8 cellular contexts compared by ENCODE assay signal in genomic region chr2:218322756-218323525, GRCh38. TPM values are rescaled to one million over a fixed set of nuclear protein-coding genes. Genes with fewer than 3 reads are reported as not detected.
DNase-seq lines count a peak whose midpoint lies in the region; ATAC-seq, FAIRE-seq and TF ChIP-seq lines count a peak whose summit lies in the region.

No MANE protein-coding gene starts in this region.

- peak overlapping the region; percentile 89 for H3K4me2 ChIP-seq in HepG2 (ENCODE audit: low read depth, low read length)

- peak overlapping the region; percentile 84 for H3K9ac ChIP-seq in HepG2 (ENCODE audit: insufficient read depth, low read depth, low read length)

- POLR2A ChIA-PET in HepG2 (lab: Yijun Ruan, JAX): interaction anchor here (0.6 to 3.7 kb wide), 30 partner anchors 9 to 1065 kb away, joined by 3 to 66 read pairs (median 7); partner anchors contain the start of genes AAMP, CATIP, CTDSP1 and DNPEP

- H3K4me1 Mint-ChIP-seq in dendritic cell treated with granulocyte-macrophage colony-stimulating factor and Interleukin-4, amounts not matched to agents 40 ng/mL and 50 ng/mL, for 4 days (ENCODE audit: low read depth): peaks cover 73% of the 10 kb centered on the region

- in situ Hi-C loops in ACHN (cut with HindIII; ENCODE audit: low pct_ligation_motif_present, low pct_unique_long_range_greater_than_20kb, low sequenced_read_pairs) (no loop called here), HepG2 (cut with HindIII; ENCODE audit: extremely low pct_ligation_motif_present, low pct_unique_long_range_greater_than_20kb) (no loop called here)

- peak; percentile 78 for FAIRE-seq in HepG2 (lab: Jason Lieb, UNC)

- no peak for TF ChIP-seq RAD21 in HepG2 (CRISPR knock-in tag; IDR thresholded peaks at IDR 0.05)

- H3K9me3 Mint-ChIP-seq in dendritic cell treated with granulocyte-macrophage colony-stimulating factor and Interleukin-4, amounts not matched to agents 40 ng/mL and 50 ng/mL, for 4 days: no peaks in the 10 kb centered on the region

- intact Hi-C loops in dendritic cell treated with granulocyte-macrophage colony-stimulating factor and Interleukin-4, amounts not matched to agents 40 ng/mL and 50 ng/mL, for 4 days (cut with micrococcal nuclease): loop anchor here (5.0 kb wide), 1 partner anchor 34 kb away; the partner anchor contains the start of gene CATIP
- intact Hi-C loops in HepG2 (cut with micrococcal nuclease; ENCODE audit: unreplicated experiment): loop anchor here (1.0 to 2.0 kb wide), 3 partner anchors 11 to 74 kb away; partner anchors contain the start of gene TMBIM1

- H3K36me3 Mint-ChIP-seq in dendritic cell treated with granulocyte-macrophage colony-stimulating factor and Interleukin-4, amounts not matched to agents 40 ng/mL and 50 ng/mL, for 4 days (ENCODE audit: low read depth): peaks cover 10% of the 10 kb centered on the region

- H3K27ac Mint-ChIP-seq in dendritic cell treated with granulocyte-macrophage colony-stimulating factor and Interleukin-4, amounts not matched to agents 40 ng/mL and 50 ng/mL, for 4 days: peak overlapping the region; percentile 93

- no TSS peak for BruUV-seq in HepG2 (replicated peaks; lab: Mats Ljungman, UMichigan)

- no peak overlapping the region for H2AFZ ChIP-seq in HepG2 (ENCODE audit: low read length)

- H3K36me3 ChIP-seq in HepG2 (replicated peaks in 1 of 2; ENCODE audit: control insufficient read depth in 1 of 2, insufficient read depth in 2 of 2, low read length in 2 of 2): no peaks in the 10 kb centered on the region

- TF ChIP-seq EP300 in HepG2 (IDR thresholded peaks at IDR 0.05; ENCODE audit: low read depth in 2 of 2, low read length in 2 of 2): peak in 1 of 2 experiments; percentile 17; a peak in 1 of 4 replicates
- no peak; the same call in 1 of the 2 replicates for TF ChIP-seq EP300 in HepG2 (CRISPR knock-in tag; IDR thresholded peaks at IDR 0.05; ENCODE audit: borderline replicate concordance)

- peak; percentile 87 for DNase-seq in ACHN
- peak; percentile 96 for DNase-seq in NCI-H2227 (lab: John Stamatoyannopoulos, UW; ENCODE audit: unreplicated experiment)
- DNase-seq in activated CD4-positive, alpha-beta T cell treated with anti-CD3 and anti-CD28 coated beads for 1 hour: peak; percentile 25
- DNase-seq in HepG2 (ENCODE audit: low spot score): peak; percentile 97
- peak; percentile 29 for DNase-seq in stimulated activated CD4-positive, alpha-beta T cell treated with anti-CD3 and anti-CD28 coated beads, Interleukin-2, amount 100 ng/mL, for 4 hours (ENCODE audit: low read depth)

- whole genome bisulfite sequencing in HepG2 (ENCODE audit: low lambda C conversion rate): under 1% methylated on average over 32 of the region's 69 CpGs

- no peaks in the 10 kb centered on the region; a peak in 1 of 5 replicates for H3K27me3 ChIP-seq in HepG2 (ENCODE audit: control insufficient read depth in 1 of 2, insufficient read depth in 2 of 2, low read length in 2 of 2)

- peak overlapping the region; percentile 64 to 99 (median 78) for H3K4me3 ChIP-seq in HepG2 (replicated peaks in 1 of 3; ENCODE audit: insufficient read depth in 1 of 3, low read depth in 2 of 3, low read length in 3 of 3)

- TF ChIP-seq POLR2A in HepG2 (IDR thresholded peaks at IDR 0.05; ENCODE audit: insufficient read depth in 1 of 2, low read depth in 2 of 2, low read length in 2 of 2): peak; percentile 78 to 93

- H3K4me3 Mint-ChIP-seq in dendritic cell treated with granulocyte-macrophage colony-stimulating factor and Interleukin-4, amounts not matched to agents 40 ng/mL and 50 ng/mL, for 4 days: peak overlapping the region; percentile 97

- H3K27me3 Mint-ChIP-seq in dendritic cell treated with granulocyte-macrophage colony-stimulating factor and Interleukin-4, amounts not matched to agents 40 ng/mL and 50 ng/mL, for 4 days: no peaks in the 10 kb centered on the region

- H3K4me1 ChIP-seq in HepG2 (ENCODE audit: insufficient read depth, low read length): peaks cover 35% of the 10 kb centered on the region

- peak; percentile 80 for ATAC-seq in GM18867 (IDR thresholded peaks at IDR 0.05; ENCODE audit: unreplicated experiment)
- ATAC-seq in HG03103 (IDR thresholded peaks at IDR 0.05; ENCODE audit: low read depth, unreplicated experiment): peak; percentile 66
- ATAC-seq in HepG2: peak; percentile 83

- no peaks in the 10 kb centered on the region for H3K79me2 ChIP-seq in HepG2 (ENCODE audit: insufficient read depth, low read length)

- no peaks in the 10 kb centered on the region for H4K20me1 ChIP-seq in HepG2 (ENCODE audit: insufficient read depth, low read length)

- peak overlapping the region; percentile 87 for H3K27ac ChIP-seq in HepG2 (ENCODE audit: extremely low read length, insufficient read depth, low read length)

- no peaks in the 10 kb centered on the region for H3K9me3 ChIP-seq in HepG2 (ENCODE audit: low read length)

- peak; percentile 32 for TF ChIP-seq CTCF in HepG2 (CRISPR knock-in tag; IDR thresholded peaks at IDR 0.05)

- CTCF ChIA-PET in HepG2 (lab: Yijun Ruan, JAX; ENCODE audit: low intra/inter-chr PET ratio, low total read pairs): no interaction called here

RNA-seq across cellular contexts. Expression of gene TMBIM1, which starts 30.6 kb away (rescaled TPM):
- 69.7 and 139 TPM in 2 replicates for total RNA-seq in HepG2 (2016; rRNA removed; fragmentation: Illumina TruSeq; extraction: Trizol)
- 37.2 and 38.6 TPM in 2 replicates for total RNA-seq in HepG2 (2016; cell fraction: cytosol; rRNA removed; fragmentation: Illumina TruSeq; extraction: Trizol; ENCODE audit: low read depth)
- 57.8 and 142 TPM in 2 replicates for total RNA-seq in HepG2 (2016; cell fraction: insoluble cytoplasmic fraction; rRNA removed; fragmentation: Illumina TruSeq; extraction: Trizol)
- total RNA-seq in HepG2 (2016; cell fraction: membrane; rRNA removed; fragmentation: Illumina TruSeq; extraction: Trizol): 88.3 and 90.4 TPM in 2 replicates
- total RNA-seq in HepG2 (2016; cell fraction: nucleus; rRNA removed; fragmentation: Illumina TruSeq; extraction: Trizol): 108 and 128 TPM in 2 replicates
- polyA plus RNA-seq in HepG2 (2011; rRNA removed): 127 and 181 TPM in 2 replicates
- polyA plus RNA-seq in HepG2 (2011; cell fraction: cytosol; rRNA removed): 146 and 187 TPM in 2 replicates
- polyA plus RNA-seq in HepG2 (2011; cell fraction: nucleus; rRNA removed): 207 and 243 TPM in 2 replicates
- polyA plus RNA-seq in HepG2 (2012): 254 and 390 TPM in 2 replicates
- polyA plus RNA-seq in HepG2 (2016; cell fraction: cytosol; fragmentation: Illumina TruSeq; extraction: Trizol; ENCODE audit: low read depth): 33.9 and 35.7 TPM in 2 replicates
- polyA plus RNA-seq in HepG2 (2016; cell fraction: insoluble cytoplasmic fraction; fragmentation: Illumina TruSeq; extraction: Trizol; ENCODE audit: low read depth): 56.2 and 61.3 TPM in 2 replicates
- polyA plus RNA-seq in HepG2 (2016; cell fraction: membrane; fragmentation: Illumina TruSeq; extraction: Trizol; ENCODE audit: low read depth): 62.1 and 66.4 TPM in 2 replicates
- 152 and 156 TPM in 2 replicates for polyA plus RNA-seq in HepG2 (2016; cell fraction: nucleus; fragmentation: Illumina TruSeq; extraction: Trizol; ENCODE audit: insufficient read depth, low read depth)
- polyA minus RNA-seq in HepG2 (2011; rRNA and poly(A)+ RNA removed; ENCODE audit: low replicate concordance): 19.4 and 315 TPM in 2 replicates
- polyA minus RNA-seq in HepG2 (2011; cell fraction: cytosol; rRNA and poly(A)+ RNA removed): 88.2 and 133 TPM in 2 replicates
- polyA minus RNA-seq in HepG2 (2011; cell fraction: nucleus; rRNA and poly(A)+ RNA removed): 37.2 and 64.6 TPM in 2 replicates

RNA-seq across cellular contexts. Expression of gene CATIP, which starts 33.7 kb away (rescaled TPM):
- 0.22 TPM in 1 of 2 replicates, not detected in the other for total RNA-seq in HepG2 (2016; rRNA removed; fragmentation: Illumina TruSeq; extraction: Trizol)
- 0.35 TPM in 1 of 2 replicates, not detected in the other for total RNA-seq in HepG2 (2016; cell fraction: cytosol; rRNA removed; fragmentation: Illumina TruSeq; extraction: Trizol; ENCODE audit: low read depth)
- 0.15 TPM in 1 of 2 replicates, not detected in the other for total RNA-seq in HepG2 (2016; cell fraction: insoluble cytoplasmic fraction; rRNA removed; fragmentation: Illumina TruSeq; extraction: Trizol)
- 0.38 and 0.49 TPM in 2 replicates for total RNA-seq in HepG2 (2016; cell fraction: membrane; rRNA removed; fragmentation: Illumina TruSeq; extraction: Trizol)
- not detected in 2 replicates for total RNA-seq in HepG2 (2016; cell fraction: nucleus; rRNA removed; fragmentation: Illumina TruSeq; extraction: Trizol)
- polyA plus RNA-seq in HepG2 (2011; rRNA removed): 0.07 and 0.09 TPM in 2 replicates
- 0.09 and 0.15 TPM in 2 replicates for polyA plus RNA-seq in HepG2 (2011; cell fraction: cytosol; rRNA removed)
- polyA plus RNA-seq in HepG2 (2011; cell fraction: nucleus; rRNA removed): 0.48 and 0.87 TPM in 2 replicates
- polyA plus RNA-seq in HepG2 (2012): 0.15 TPM in 1 of 2 replicates, not detected in the other
- not detected in 2 replicates for polyA plus RNA-seq in HepG2 (2016; cell fraction: cytosol; fragmentation: Illumina TruSeq; extraction: Trizol; ENCODE audit: low read depth)
- not detected in 2 replicates for polyA plus RNA-seq in HepG2 (2016; cell fraction: insoluble cytoplasmic fraction; fragmentation: Illumina TruSeq; extraction: Trizol; ENCODE audit: low read depth)
- not detected in 2 replicates for polyA plus RNA-seq in HepG2 (2016; cell fraction: membrane; fragmentation: Illumina TruSeq; extraction: Trizol; ENCODE audit: low read depth)
- not detected in 2 replicates for polyA plus RNA-seq in HepG2 (2016; cell fraction: nucleus; fragmentation: Illumina TruSeq; extraction: Trizol; ENCODE audit: insufficient read depth, low read depth)
- 0.36 TPM in 1 of 2 replicates, not detected in the other for polyA minus RNA-seq in HepG2 (2011; rRNA and poly(A)+ RNA removed; ENCODE audit: low replicate concordance)
- not detected in 2 replicates for polyA minus RNA-seq in HepG2 (2011; cell fraction: cytosol; rRNA and poly(A)+ RNA removed)
- 1.4 TPM in 1 of 2 replicates, not detected in the other for polyA minus RNA-seq in HepG2 (2011; cell fraction: nucleus; rRNA and poly(A)+ RNA removed)

RNA-seq across cellular contexts. Expression of gene PNKD, which starts 52.6 kb away (rescaled TPM):
- total RNA-seq in HepG2 (2016; rRNA removed; fragmentation: Illumina TruSeq; extraction: Trizol): 50.0 and 55.9 TPM in 2 replicates
- 21.6 and 27.3 TPM in 2 replicates for total RNA-seq in HepG2 (2016; cell fraction: cytosol; rRNA removed; fragmentation: Illumina TruSeq; extraction: Trizol; ENCODE audit: low read depth)
- total RNA-seq in HepG2 (2016; cell fraction: insoluble cytoplasmic fraction; rRNA removed; fragmentation: Illumina TruSeq; extraction: Trizol): 48.3 and 59.8 TPM in 2 replicates
- 30.6 and 30.7 TPM in 2 replicates for total RNA-seq in HepG2 (2016; cell fraction: membrane; rRNA removed; fragmentation: Illumina TruSeq; extraction: Trizol)
- 34.2 and 39.5 TPM in 2 replicates for total RNA-seq in HepG2 (2016; cell fraction: nucleus; rRNA removed; fragmentation: Illumina TruSeq; extraction: Trizol)
- 78.0 and 80.4 TPM in 2 replicates for polyA plus RNA-seq in HepG2 (2011; rRNA removed)
- 48.4 and 76.6 TPM in 2 replicates for polyA plus RNA-seq in HepG2 (2011; cell fraction: cytosol; rRNA removed)
- 76.3 and 77.5 TPM in 2 replicates for polyA plus RNA-seq in HepG2 (2011; cell fraction: nucleus; rRNA removed)
- polyA plus RNA-seq in HepG2 (2012): 59.5 and 60.9 TPM in 2 replicates
- 24.9 and 29.3 TPM in 2 replicates for polyA plus RNA-seq in HepG2 (2016; cell fraction: cytosol; fragmentation: Illumina TruSeq; extraction: Trizol; ENCODE audit: low read depth)
- polyA plus RNA-seq in HepG2 (2016; cell fraction: insoluble cytoplasmic fraction; fragmentation: Illumina TruSeq; extraction: Trizol; ENCODE audit: low read depth): 58.0 and 59.1 TPM in 2 replicates
- 31.6 and 35.4 TPM in 2 replicates for polyA plus RNA-seq in HepG2 (2016; cell fraction: membrane; fragmentation: Illumina TruSeq; extraction: Trizol; ENCODE audit: low read depth)
- polyA plus RNA-seq in HepG2 (2016; cell fraction: nucleus; fragmentation: Illumina TruSeq; extraction: Trizol; ENCODE audit: insufficient read depth, low read depth): 73.5 and 80.9 TPM in 2 replicates
- polyA minus RNA-seq in HepG2 (2011; rRNA and poly(A)+ RNA removed; ENCODE audit: low replicate concordance): 33.3 and 44.2 TPM in 2 replicates
- 15.5 and 20.7 TPM in 2 replicates for polyA minus RNA-seq in HepG2 (2011; cell fraction: cytosol; rRNA and poly(A)+ RNA removed)
- 9.7 and 10.9 TPM in 2 replicates for polyA minus RNA-seq in HepG2 (2011; cell fraction: nucleus; rRNA and poly(A)+ RNA removed)

RNA-seq across cellular contexts. Expression of gene AAMP, which starts 53.0 kb away (rescaled TPM):
- 186 and 241 TPM in 2 replicates for total RNA-seq in HepG2 (2016; rRNA removed; fragmentation: Illumina TruSeq; extraction: Trizol)
- 26.6 and 29.2 TPM in 2 replicates for total RNA-seq in HepG2 (2016; cell fraction: cytosol; rRNA removed; fragmentation: Illumina TruSeq; extraction: Trizol; ENCODE audit: low read depth)
- 202 and 247 TPM in 2 replicates for total RNA-seq in HepG2 (2016; cell fraction: insoluble cytoplasmic fraction; rRNA removed; fragmentation: Illumina TruSeq; extraction: Trizol)
- total RNA-seq in HepG2 (2016; cell fraction: membrane; rRNA removed; fragmentation: Illumina TruSeq; extraction: Trizol): 56.8 and 59.3 TPM in 2 replicates
- 85.4 and 91.7 TPM in 2 replicates for total RNA-seq in HepG2 (2016; cell fraction: nucleus; rRNA removed; fragmentation: Illumina TruSeq; extraction: Trizol)
- polyA plus RNA-seq in HepG2 (2011; rRNA removed): 110 and 119 TPM in 2 replicates
- polyA plus RNA-seq in HepG2 (2011; cell fraction: cytosol; rRNA removed): 138 and 202 TPM in 2 replicates
- polyA plus RNA-seq in HepG2 (2011; cell fraction: nucleus; rRNA removed): 161 and 181 TPM in 2 replicates
- 99.2 and 104 TPM in 2 replicates for polyA plus RNA-seq in HepG2 (2012)
- polyA plus RNA-seq in HepG2 (2016; cell fraction: cytosol; fragmentation: Illumina TruSeq; extraction: Trizol; ENCODE audit: low read depth): 13.9 and 16.0 TPM in 2 replicates
- polyA plus RNA-seq in HepG2 (2016; cell fraction: insoluble cytoplasmic fraction; fragmentation: Illumina TruSeq; extraction: Trizol; ENCODE audit: low read depth): 224 and 231 TPM in 2 replicates
- 30.9 and 33.2 TPM in 2 replicates for polyA plus RNA-seq in HepG2 (2016; cell fraction: membrane; fragmentation: Illumina TruSeq; extraction: Trizol; ENCODE audit: low read depth)
- 127 and 131 TPM in 2 replicates for polyA plus RNA-seq in HepG2 (2016; cell fraction: nucleus; fragmentation: Illumina TruSeq; extraction: Trizol; ENCODE audit: insufficient read depth, low read depth)
- polyA minus RNA-seq in HepG2 (2011; rRNA and poly(A)+ RNA removed; ENCODE audit: low replicate concordance): 41.5 and 143 TPM in 2 replicates
- 58.2 and 63.3 TPM in 2 replicates for polyA minus RNA-seq in HepG2 (2011; cell fraction: cytosol; rRNA and poly(A)+ RNA removed)
- polyA minus RNA-seq in HepG2 (2011; cell fraction: nucleus; rRNA and poly(A)+ RNA removed): 39.9 and 43.6 TPM in 2 replicates

RNA-seq across cellular contexts. Expression of gene SLC11A1, which starts 59.1 kb away (rescaled TPM):
- total RNA-seq in HepG2 (2016; rRNA removed; fragmentation: Illumina TruSeq; extraction: Trizol): 0.21 and 0.33 TPM in 2 replicates
- 0.26 and 0.51 TPM in 2 replicates for total RNA-seq in HepG2 (2016; cell fraction: cytosol; rRNA removed; fragmentation: Illumina TruSeq; extraction: Trizol; ENCODE audit: low read depth)
- 0.18 and 0.22 TPM in 2 replicates for total RNA-seq in HepG2 (2016; cell fraction: insoluble cytoplasmic fraction; rRNA removed; fragmentation: Illumina TruSeq; extraction: Trizol)
- total RNA-seq in HepG2 (2016; cell fraction: membrane; rRNA removed; fragmentation: Illumina TruSeq; extraction: Trizol): 0.31 TPM in 2 replicates
- total RNA-seq in HepG2 (2016; cell fraction: nucleus; rRNA removed; fragmentation: Illumina TruSeq; extraction: Trizol): 0.19 and 0.71 TPM in 2 replicates
- polyA plus RNA-seq in HepG2 (2011; rRNA removed): 2.3 and 2.5 TPM in 2 replicates
- 1.1 and 1.2 TPM in 2 replicates for polyA plus RNA-seq in HepG2 (2011; cell fraction: cytosol; rRNA removed)
- 11.6 and 19.0 TPM in 2 replicates for polyA plus RNA-seq in HepG2 (2011; cell fraction: nucleus; rRNA removed)
- polyA plus RNA-seq in HepG2 (2012): 1.5 and 3.8 TPM in 2 replicates
- 0.26 and 0.40 TPM in 2 replicates for polyA plus RNA-seq in HepG2 (2016; cell fraction: cytosol; fragmentation: Illumina TruSeq; extraction: Trizol; ENCODE audit: low read depth)
- polyA plus RNA-seq in HepG2 (2016; cell fraction: insoluble cytoplasmic fraction; fragmentation: Illumina TruSeq; extraction: Trizol; ENCODE audit: low read depth): 0.09 and 0.23 TPM in 2 replicates
- polyA plus RNA-seq in HepG2 (2016; cell fraction: membrane; fragmentation: Illumina TruSeq; extraction: Trizol; ENCODE audit: low read depth): 0.26 and 0.42 TPM in 2 replicates
- 0.23 and 0.79 TPM in 2 replicates for polyA plus RNA-seq in HepG2 (2016; cell fraction: nucleus; fragmentation: Illumina TruSeq; extraction: Trizol; ENCODE audit: insufficient read depth, low read depth)
- 0.14 and 2.9 TPM in 2 replicates for polyA minus RNA-seq in HepG2 (2011; rRNA and poly(A)+ RNA removed; ENCODE audit: low replicate concordance)
- polyA minus RNA-seq in HepG2 (2011; cell fraction: cytosol; rRNA and poly(A)+ RNA removed): 0.35 and 1.5 TPM in 2 replicates
- polyA minus RNA-seq in HepG2 (2011; cell fraction: nucleus; rRNA and poly(A)+ RNA removed): 3.7 and 5.4 TPM in 2 replicates

Comparison
In these comparisons a context has a peak if more than half of its experiments do, and no peak if none do; other contexts are left out.
1. Peak in every context shown above with its lines: DNase-seq, ATAC-seq, H3K4me3 ChIP-seq and H3K27ac ChIP-seq.
2. DNase-seq: peak in every context shown above with its lines; median percentile 97 in HepG2; 96 in NCI-H2227; 87 in ACHN; 29 in stimulated activated CD4-positive, alpha-beta T cell treated with anti-CD3 and anti-CD28 coated beads, Interleukin-2, amount 100 ng/mL, for 4 hours; 25 in activated CD4-positive, alpha-beta T cell treated with anti-CD3 and anti-CD28 coated beads for 1 hour.